In genomic region chr4:168076989-168077725, GRCh38 we compare ENCODE assay signal across 9 cellular contexts. TPM values are rescaled to one million over a fixed set of nuclear protein-coding genes. Genes with fewer than 3 reads are reported as not detected.
A peak's percentile ranks its signal among the peaks of the same experiment; 100 is the strongest.
DNase-seq lines count a peak whose midpoint lies in the region; ATAC-seq, FAIRE-seq and TF ChIP-seq lines count a peak whose summit lies in the region.
"Had no signal": no experiment of that assay in that cellular context is flagged by ENCODE, and none has a peak within 500 bp of the region (broad histone marks: within the 10 kb centered on the region; RNA-seq: fewer than 3 reads in every experiment).

No MANE protein-coding gene starts in this region.

- dilution Hi-C loops in keratinocyte (cut with MboI; ENCODE audit: extremely low pct_ligation_motif_present, low sequenced_read_pairs), result no loop called here

- no peaks in the 10 kb centered on the region for H3K36me3 Mint-ChIP-seq in GM23338 (ENCODE audit: low read depth)
- H3K36me3 Mint-ChIP-seq in MCF 10A (ENCODE audit: insufficient read depth, unreplicated experiment), result no peaks in the 10 kb centered on the region

- no peak overlapping the region for H3K27ac Mint-ChIP-seq in GM23338
- no peak overlapping the region for H3K27ac Mint-ChIP-seq in MCF 10A (ENCODE audit: low read depth, unreplicated experiment)

- H3K4me3 ChIP-seq in GM23338, result no peak overlapping the region
- H3K4me3 ChIP-seq in keratinocyte (ENCODE audit: control insufficient read depth in 2 of 3, extremely low read depth in 1 of 3, insufficient read depth in 2 of 3, low read depth in 1 of 3, low read length in 3 of 3), result no peak overlapping the region

- TF ChIP-seq EP300 in Ishikawa (IDR thresholded peaks at IDR 0.05; ENCODE audit: borderline replicate concordance), result no peak

- H3K9ac ChIP-seq in keratinocyte (ENCODE audit: control insufficient read depth, extremely low read depth, insufficient read depth, low read length), result no peak overlapping the region

- H3K79me2 ChIP-seq in GM23338 (replicated peaks; ENCODE audit: insufficient read depth), result no peaks in the 10 kb centered on the region
- no peaks in the 10 kb centered on the region for H3K79me2 ChIP-seq in keratinocyte (ENCODE audit: control insufficient read depth, insufficient read depth, low read length)

- H3K4me1 ChIP-seq in GM23338 (ENCODE audit: insufficient read depth), result no peaks in the 10 kb centered on the region
- no peaks in the 10 kb centered on the region for H3K4me1 ChIP-seq in keratinocyte (ENCODE audit: control insufficient read depth, extremely low read depth, insufficient read depth, low read length)

- H3K27me3 ChIP-seq in GM23338 (ENCODE audit: insufficient read depth) (no peaks in the 10 kb centered on the region), keratinocyte (ENCODE audit: control insufficient read depth, extremely low read depth, insufficient read depth, low read length) (no peaks in the 10 kb centered on the region)

- ATAC-seq in GM23338, result peak; percentile 50; the same call in 2 of the 3 replicates

- peak; percentile 96 for TF ChIP-seq RAD21 in Ishikawa (IDR thresholded peaks at IDR 0.05; ENCODE audit: low read depth)

- DNase-seq in NOMO-1 (lab: John Stamatoyannopoulos, UW; ENCODE audit: unreplicated experiment in 2 of 2) (peak; percentile 21 to 25), NOMO-1 treated with dmso at 0.1 percent for 144 hours (lab: John Stamatoyannopoulos, UW; ENCODE audit: unreplicated experiment) (no peak), GM23338 (ENCODE audit: low spot score) (peak; percentile 75), SHP77 treated with DMSO at 0.1 percent for 48 hours (lab: John Stamatoyannopoulos, UW) (peak; percentile 40), MCF 10A (ENCODE audit: unreplicated experiment) (peak; percentile 76), keratinocyte (ENCODE audit: low read depth, low spot score) (no peak)
- peak; percentile 6 for DNase-seq in stimulated activated CD4-positive, alpha-beta T cell treated with anti-CD3 and anti-CD28 coated beads, Interleukin-4, amount 100 ng/mL, for 1 hour

- H3K4me1 Mint-ChIP-seq in GM23338 (peaks cover 1% of the 10 kb centered on the region), MCF 10A (ENCODE audit: insufficient read depth, unreplicated experiment) (no peaks in the 10 kb centered on the region)

- H3K9me2 ChIP-seq in GM23338 (ENCODE audit: insufficient read depth), result no peaks in the 10 kb centered on the region

- H3K4me3 Mint-ChIP-seq in GM23338, result no peak overlapping the region
- H3K4me3 Mint-ChIP-seq in MCF 10A (ENCODE audit: unreplicated experiment), result no peak overlapping the region

- TF ChIP-seq CTCF in GM23338 (conservative IDR thresholded peaks at IDR 0.05; ENCODE audit: low read depth in 2 of 2), result peak; percentile 94 to 98
- peak; percentile 94 for TF ChIP-seq CTCF in MCF 10A (IDR thresholded peaks at IDR 0.05; ENCODE audit: unreplicated experiment)
- peak; percentile 83 to 90 (median 89) for TF ChIP-seq CTCF in keratinocyte (optimal IDR thresholded peaks at IDR 0.05 in 1 of 3, IDR thresholded peaks at IDR 0.05 in 1 of 3, conservative IDR thresholded peaks at IDR 0.05 in 1 of 3; ENCODE audit: extremely low read depth in 1 of 3, insufficient read depth in 2 of 3, low read length in 3 of 3)

- CTCF ChIA-PET in MCF 10A (lab: Yijun Ruan, JAX), result interaction anchor here (0.6 to 1.2 kb wide), 3 partner anchors 168 to 996 kb away, joined by 3 to 7 read pairs (median 4); no protein-coding TSS in a partner anchor

- H2AFZ ChIP-seq in GM23338, result no peak overlapping the region
- no peak overlapping the region for H2AFZ ChIP-seq in keratinocyte (ENCODE audit: control insufficient read depth, low read length)

- no TSS peak for BruUV-seq in MCF 10A (replicated peaks; lab: Mats Ljungman, UMichigan)

- intact Hi-C loops in MCF 10A (cut with micrococcal nuclease), result loop anchor here (1.0 to 10.0 kb wide), 6 partner anchors 77 to 1910 kb away; no protein-coding TSS in a partner anchor

- H3K27ac ChIP-seq in GM23338 (ENCODE audit: low read depth) (no peak overlapping the region), keratinocyte (ENCODE audit: control insufficient read depth, insufficient read depth, low read length) (no peak overlapping the region)

- H4K20me1 ChIP-seq in GM23338 (replicated peaks; ENCODE audit: insufficient read depth) (no peaks in the 10 kb centered on the region), keratinocyte (ENCODE audit: control insufficient read depth, extremely low read depth, insufficient read depth, low read length) (no peaks in the 10 kb centered on the region)

- no peaks in the 10 kb centered on the region for H3F3A ChIP-seq in GM23338 (replicated peaks; ENCODE audit: low read depth)

- no peaks in the 10 kb centered on the region for H3K9me3 Mint-ChIP-seq in GM23338
- H3K9me3 Mint-ChIP-seq in MCF 10A (ENCODE audit: unreplicated experiment), result no peaks in the 10 kb centered on the region

- FAIRE-seq in keratinocyte (lab: Jason Lieb, UNC), result peak; percentile 98

- H3K4me2 ChIP-seq in GM23338 (no peak overlapping the region), keratinocyte (ENCODE audit: control insufficient read depth, extremely low read depth, insufficient read depth, low read depth, low read length) (no peak overlapping the region)

- POLR2A ChIA-PET in MCF 10A (lab: Yijun Ruan, JAX), result interaction anchor here (0.7 kb wide), 1 partner anchor 461 kb away, joined by 3 read pairs; no protein-coding TSS in a partner anchor

- H3K9me1 ChIP-seq in keratinocyte (ENCODE audit: control insufficient read depth, extremely low read depth, insufficient read depth, low read length), result no peaks in the 10 kb centered on the region

- H3K27me3 Mint-ChIP-seq in GM23338 (ENCODE audit: insufficient read depth, low read depth, poor library complexity) (no peaks in the 10 kb centered on the region), MCF 10A (ENCODE audit: insufficient read depth, unreplicated experiment) (no peaks in the 10 kb centered on the region)

- no peaks in the 10 kb centered on the region for H3K9me3 ChIP-seq in keratinocyte (ENCODE audit: control insufficient read depth, low read depth, low read length)

- no peaks in the 10 kb centered on the region for H3K36me3 ChIP-seq in GM23338 (ENCODE audit: insufficient read depth)
- H3K36me3 ChIP-seq in keratinocyte (ENCODE audit: control insufficient read depth in 2 of 2, extremely low read depth in 1 of 2, insufficient read depth in 2 of 2, low read length in 2 of 2), result no peaks in the 10 kb centered on the region

TF ChIP-seq in GM23338, 12 proteins besides CTCF, POLR2A, EP300 and RAD21 (continues in another document):
- no peak for TF ChIP-seq EZH2phosphoT487 (IDR thresholded peaks at IDR 0.05; ENCODE audit: unreplicated experiment)
- no peak for TF ChIP-seq ZNF114 (CRISPR knock-in tag; IDR thresholded peaks at IDR 0.05)
- no peak for TF ChIP-seq NANOG (IDR thresholded peaks at IDR 0.05; ENCODE audit: borderline replicate concordance)

TF ChIP-seq in Ishikawa, 13 proteins besides CTCF, POLR2A, EP300 and RAD21:
- peak; percentile 32; the same call in 1 of the 2 replicates for TF ChIP-seq MAX (IDR thresholded peaks at IDR 0.05)
- TF ChIP-seq ZBTB7A (IDR thresholded peaks at IDR 0.05; ENCODE audit: low read depth), result no peak
- TF ChIP-seq YY1 (IDR thresholded peaks at IDR 0.05; ENCODE audit: low read depth), result peak; percentile 76

RNA-seq across cellular contexts. Expression of gene ANXA10, which starts 15.2 kb away (rescaled TPM):
- not detected in 2 replicates for total RNA-seq in GM23338 (2014; rRNA removed; shearing (Covaris generic))
- polyA plus RNA-seq in GM23338 (2016; fragmentation: Nextera tagmentation; extraction: Ambion mirVana) (not detected in 2 replicates), keratinocyte (0.05 to 0.15 TPM in 2 of 3 replicates, not detected in the other)
- total RNA-seq in MCF 10A (2022), result not detected in 2 replicates
- polyA plus RNA-seq in keratinocyte (2011; ENCODE audit: low read depth), result not detected
- not detected in 2 replicates for polyA plus RNA-seq in keratinocyte (2011; cell fraction: cytosol; rRNA removed)
- polyA plus RNA-seq in keratinocyte (2011; cell fraction: nucleus; rRNA removed), result 0.14 and 0.16 TPM in 2 replicates
- polyA plus RNA-seq in keratinocyte (2012; ENCODE audit: low replicate concordance), result not detected in 2 replicates
- not detected in 3 replicates for polyA minus RNA-seq in keratinocyte
- polyA minus RNA-seq in keratinocyte (2011; cell fraction: cytosol; rRNA and poly(A)+ RNA removed), result not detected
- polyA minus RNA-seq in keratinocyte (2011; cell fraction: nucleus; rRNA and poly(A)+ RNA removed), result not detected in 2 replicates
- total RNA-seq: lower leg skin had no signal

Comparison
In these comparisons a context has a peak if more than half of its experiments do, and no peak if none do; other contexts are left out.
1. DNase-seq: peak in NOMO-1 (2 of 2), GM23338 (single experiment), SHP77 treated with DMSO at 0.1 percent for 48 hours (single experiment), MCF 10A (single experiment) and stimulated activated CD4-positive, alpha-beta T cell treated with anti-CD3 and anti-CD28 coated beads, Interleukin-4, amount 100 ng/mL, for 1 hour (single experiment); none in NOMO-1 treated with dmso at 0.1 percent for 144 hours (single experiment) and keratinocyte (single experiment).
2. Peak in every context shown above with its lines, with median percentiles within 50 percentile points of each other: CTCF ChIP-seq.